In the genomic region with DNA sequence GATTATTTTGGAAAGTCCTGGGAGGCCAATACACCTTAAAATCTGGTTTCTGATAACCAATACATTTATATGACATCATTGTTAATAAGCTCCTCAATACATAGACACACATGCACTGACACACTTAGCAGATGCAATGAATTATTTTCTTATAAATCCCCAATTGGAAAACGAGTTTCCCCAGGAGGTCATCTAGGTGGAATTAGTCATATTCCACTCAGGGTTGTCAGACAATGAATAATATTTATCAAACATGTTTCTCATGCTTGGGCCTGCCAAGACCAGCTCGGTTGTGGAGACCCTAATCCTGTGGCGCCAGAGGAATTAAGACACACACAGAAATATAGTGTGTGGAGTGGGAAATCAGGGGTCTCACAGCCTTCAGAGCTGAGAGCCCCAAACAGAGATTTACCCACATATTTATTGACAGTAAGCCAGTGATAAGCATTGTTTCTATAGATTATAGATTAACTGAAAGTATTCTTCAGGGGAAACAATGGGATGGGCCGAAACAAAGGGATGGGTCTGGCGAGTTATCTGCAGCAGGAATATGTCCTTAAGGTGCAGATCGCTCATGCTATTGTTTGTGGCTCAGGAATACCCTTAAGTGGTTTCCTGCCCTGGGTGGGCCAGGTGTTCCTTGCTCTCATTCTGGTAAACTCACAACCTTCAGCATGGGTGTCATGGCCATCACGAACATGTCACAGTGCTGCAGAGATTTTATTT, we compare ENCODE assay signal across 3 cellular contexts. TPM values are rescaled to one million over a fixed set of nuclear protein-coding genes. Genes with fewer than 3 reads are reported as not detected.
"Had no signal": no experiment of that assay in that cellular context is flagged by ENCODE, and none has a peak within 500 bp of the region (broad histone marks: within the 10 kb centered on the region; RNA-seq: fewer than 3 reads in every experiment).

No MANE protein-coding gene starts in this region.

RNA-seq across cellular contexts. Expression of gene TAS2R46, which starts 12.1 kb away (rescaled TPM):
- total RNA-seq: M059J had no signal

RNA-seq across cellular contexts. Expression of gene TAS2R19, which starts 27.5 kb away (rescaled TPM):
- total RNA-seq: PC-3 had no signal

RNA-seq across cellular contexts. Expression of gene TAS2R43, which starts 42.1 kb away (rescaled TPM):
- total RNA-seq: M059J, PC-3, Right ventricle myocardium inferior had no signal
